ENCODE assay signal across 8 cellular contexts in genomic region chr11:64226507-64227051, GRCh38. TPM values are rescaled to one million over a fixed set of nuclear protein-coding genes. Genes with fewer than 3 reads are reported as not detected.
DNase-seq lines count a peak whose midpoint lies in the region; ATAC-seq and TF ChIP-seq lines count a peak whose summit lies in the region.

No MANE protein-coding gene starts in this region.

- peak overlapping the region; percentile 75 for H3K4me3 ChIP-seq in fibroblast of mammary gland (ENCODE audit: control insufficient read depth, low read depth, low read length)
- H3K4me3 ChIP-seq in neuron (ENCODE audit: low read length), result peak overlapping the region; percentile 71

- peak overlapping the region; percentile 59 for H3K9ac ChIP-seq in H9 (ENCODE audit: extremely low read depth, insufficient read length, low read length)

- no peak overlapping the region for H3K56ac ChIP-seq in H9 (ENCODE audit: insufficient read length, low read depth, low read length)

- H2BK15ac ChIP-seq in H9 (ENCODE audit: low read depth, low read length), result no peak overlapping the region

- H3K27me3 ChIP-seq in H9 (ENCODE audit: insufficient read depth, low read length) (no peaks in the 10 kb centered on the region), neuron (ENCODE audit: insufficient read depth, low read length) (no peaks in the 10 kb centered on the region)

- no CpG with 5 or more reads among the region's 26 CpGs for WGBS in H9 (ENCODE audit: extremely low coverage, insufficient read length, low lambda C conversion rate)

- no peaks in the 10 kb centered on the region for H3K9me3 Mint-ChIP-seq in H9
- H3K9me3 Mint-ChIP-seq in activated T-cell treated with anti-CD3 and anti-CD28 coated beads, Interleukin-2, amount 50 U/mL, for 24 hours, result no peaks in the 10 kb centered on the region

- peaks cover 0 to 14% (median 10%) of the 10 kb centered on the region in 3 experiments; a peak in 4 of 7 replicates for H3K36me3 Mint-ChIP-seq in H9 (ENCODE audit: insufficient read depth in 1 of 3, low read depth in 3 of 3)
- peaks cover 61% of the 10 kb centered on the region for H3K36me3 Mint-ChIP-seq in activated T-cell treated with anti-CD3 and anti-CD28 coated beads, Interleukin-2, amount 50 U/mL, for 24 hours (ENCODE audit: low read depth)

- H3K27ac ChIP-seq in H9 (ENCODE audit: insufficient read length, low read depth, low read length), result no peak overlapping the region

- peak overlapping the region in 1 of 3 experiments; percentile 59; a peak in 1 of 7 replicates for H3K27ac Mint-ChIP-seq in H9
- H3K27ac Mint-ChIP-seq in activated T-cell treated with anti-CD3 and anti-CD28 coated beads, Interleukin-2, amount 50 U/mL, for 24 hours, result peak overlapping the region; percentile 93

- peak overlapping the region; percentile 80 to 91 for H3K4me3 Mint-ChIP-seq in H9
- H3K4me3 Mint-ChIP-seq in activated T-cell treated with anti-CD3 and anti-CD28 coated beads, Interleukin-2, amount 50 U/mL, for 24 hours, result peak overlapping the region; percentile 86

- no peaks in the 10 kb centered on the region for H4K20me1 ChIP-seq in H9 (ENCODE audit: control insufficient read depth, insufficient read depth, insufficient read length)

- in situ Hi-C loops in Caki2 (cut with HindIII; ENCODE audit: low pct_unique_long_range_greater_than_20kb, low sequenced_read_pairs), result no loop called here

- no peak overlapping the region for H2BK5ac ChIP-seq in H9 (ENCODE audit: insufficient read length, low read length)

- H4K8ac ChIP-seq in H9 (replicated peaks; ENCODE audit: insufficient read length, low read depth, low read length), result no peak overlapping the region

- H2AFZ ChIP-seq in H9 (ENCODE audit: low read length) (no peak overlapping the region), neuron (ENCODE audit: low read depth, low read length) (peak overlapping the region; percentile 50)

- H3K27me3 Mint-ChIP-seq in H9 (ENCODE audit: low read depth), result peaks cover 2% of the 10 kb centered on the region
- no peaks in the 10 kb centered on the region for H3K27me3 Mint-ChIP-seq in activated T-cell treated with anti-CD3 and anti-CD28 coated beads, Interleukin-2, amount 50 U/mL, for 24 hours

- no peak overlapping the region for H3T11ph ChIP-seq in H9 (ENCODE audit: low read length)

- H4K5ac ChIP-seq in H9 (ENCODE audit: insufficient read length, low read depth, low read length), result no peak overlapping the region

- DNase-seq in Caki2 (ENCODE audit: low read depth), result peak; percentile 46
- peak; percentile 69 for DNase-seq in H9
- DNase-seq in NCI-H748 treated with DMSO at 0.1 percent for 48 hours (lab: John Stamatoyannopoulos, UW), result peak; percentile 36
- DNase-seq in activated T-cell treated with anti-CD3 and anti-CD28 coated beads, Interleukin-2, amount 50 U/mL, for 24 hours, result peak; percentile 75
- DNase-seq in fibroblast of mammary gland (ENCODE audit: low read depth), result no peak

- H3K14ac ChIP-seq in H9 (ENCODE audit: insufficient read depth, low read length), result no peak overlapping the region; the same call in 1 of the 2 replicates

- H4K91ac ChIP-seq in H9 (ENCODE audit: insufficient read length, low read depth, low read length), result no peak overlapping the region

- H3K4me2 ChIP-seq in H9 (ENCODE audit: insufficient read depth, insufficient read length, low read length), result peak overlapping the region; percentile 50

- H3K9me3 ChIP-seq in H9 (ENCODE audit: control insufficient read depth, low read depth, low read length) (no peaks in the 10 kb centered on the region), neuron (ENCODE audit: low read length) (no peaks in the 10 kb centered on the region)

- H3K18ac ChIP-seq in H9 (ENCODE audit: insufficient read length, low read depth, low read length), result no peak overlapping the region

- no peak overlapping the region for H2BK12ac ChIP-seq in H9 (ENCODE audit: insufficient read length, low read depth, low read length)

- no peak overlapping the region for H2AK5ac ChIP-seq in H9 (ENCODE audit: insufficient read length, low read length)

- no peak overlapping the region for H2BK120ac ChIP-seq in H9 (ENCODE audit: low read depth, low read length, poor library complexity, severe bottlenecking)

- no peak overlapping the region for H3K4ac ChIP-seq in H9 (ENCODE audit: low read depth, low read length)

- no peak for TF ChIP-seq CTCF in H9 (conservative IDR thresholded peaks at IDR 0.05)
- no peak for TF ChIP-seq CTCF in fibroblast of mammary gland (conservative IDR thresholded peaks at IDR 0.05; ENCODE audit: control insufficient read depth, insufficient read depth, low read depth, low read length)

- H3K4me1 ChIP-seq in H9 (ENCODE audit: insufficient read depth, low read length), result 0 out of 2 replicates have a peak, but pooled peaks cover 3% of the 10 kb centered on the region
- H3K4me1 ChIP-seq in neuron (ENCODE audit: insufficient read depth, low read length), result peaks cover 37% of the 10 kb centered on the region

- H3K23me2 ChIP-seq in H9 (ENCODE audit: insufficient read length, low read depth, low read length, poor library complexity, severe bottlenecking), result peaks cover 27% of the 10 kb centered on the region

- H3K79me1 ChIP-seq in H9 (ENCODE audit: insufficient read depth, low read depth, low read length, poor library complexity, severe bottlenecking), result no peaks in the 10 kb centered on the region

- peaks cover 17% of the 10 kb centered on the region for H3K36me3 ChIP-seq in neuron (ENCODE audit: insufficient read depth, low read length)

- no peak for ATAC-seq in HG02981 (IDR thresholded peaks at IDR 0.05; ENCODE audit: unreplicated experiment)
- no peak for ATAC-seq in HG02884 (IDR thresholded peaks at IDR 0.05; ENCODE audit: unreplicated experiment)

- no peak overlapping the region for H2BK20ac ChIP-seq in H9 (ENCODE audit: low read depth, low read length, poor library complexity, severe bottlenecking)

- H3K23ac ChIP-seq in H9 (ENCODE audit: insufficient read length, low read depth, low read length), result no peak overlapping the region

- no peaks in the 10 kb centered on the region for H3K79me2 ChIP-seq in H9 (ENCODE audit: insufficient read depth, low read length)

- peaks cover 23 to 28% of the 10 kb centered on the region in 2 experiments for H3K4me1 Mint-ChIP-seq in H9
- H3K4me1 Mint-ChIP-seq in activated T-cell treated with anti-CD3 and anti-CD28 coated beads, Interleukin-2, amount 50 U/mL, for 24 hours (ENCODE audit: low read depth), result peaks cover 42% of the 10 kb centered on the region

RNA-seq across cellular contexts. Expression of gene NUDT22, which starts 0.5 kb away (rescaled TPM):
- total RNA-seq in Caki2 (2014; rRNA removed; shearing (Covaris generic); ENCODE audit: low replicate concordance), result 25.1 and 31.4 TPM in 2 replicates
- total RNA-seq in H9 (2021), result 39.6 and 45.8 TPM in 2 replicates

RNA-seq across cellular contexts. Expression of gene TRPT1, which starts 0.6 kb away (rescaled TPM):
- total RNA-seq in Caki2 (2014; rRNA removed; shearing (Covaris generic); ENCODE audit: low replicate concordance), result 39.1 and 72.3 TPM in 2 replicates
- total RNA-seq in H9 (2021), result 31.5 and 33.6 TPM in 2 replicates

RNA-seq across cellular contexts. Expression of gene DNAJC4, which starts 3.8 kb away (rescaled TPM):
- total RNA-seq in Caki2 (2014; rRNA removed; shearing (Covaris generic); ENCODE audit: low replicate concordance), result 14.2 and 30.3 TPM in 2 replicates
- 21.0 and 24.2 TPM in 2 replicates for total RNA-seq in H9 (2021)

RNA-seq across cellular contexts. Expression of gene VEGFB, which starts 7.8 kb away (rescaled TPM):
- 52.8 and 66.2 TPM in 2 replicates for total RNA-seq in Caki2 (2014; rRNA removed; shearing (Covaris generic); ENCODE audit: low replicate concordance)
- 57.1 and 57.7 TPM in 2 replicates for total RNA-seq in H9 (2021)

RNA-seq across cellular contexts. Expression of gene FKBP2, which starts 14.3 kb away (rescaled TPM):
- 24.2 and 46.1 TPM in 2 replicates for total RNA-seq in Caki2 (2014; rRNA removed; shearing (Covaris generic); ENCODE audit: low replicate concordance)
- total RNA-seq in H9 (2021), result 36.5 and 41.0 TPM in 2 replicates
